9 cellular contexts compared by ENCODE assay signal in genomic region chr15:67033521-67033920, GRCh38. TPM values are rescaled to one million over a fixed set of nuclear protein-coding genes. Genes with fewer than 3 reads are reported as not detected.
DNase-seq lines count a peak whose midpoint lies in the region; TF ChIP-seq lines count a peak whose summit lies in the region.
"Had no signal": no experiment of that assay in that cellular context is flagged by ENCODE, and none has a peak within 500 bp of the region (broad histone marks: within the 10 kb centered on the region; RNA-seq: fewer than 3 reads in every experiment).

No MANE protein-coding gene starts in this region.

- peak; percentile 10 for DNase-seq in activated gamma-delta T cell treated with Interleukin-2 at 50 U/mL for 16 hours
- DNase-seq in activated gamma-delta T cell (lab: John Stamatoyannopoulos, UW) = no peak
- peak; percentile 67 for DNase-seq in coronary artery (ENCODE audit: low spot score)
- no peak for DNase-seq in mesothelial cell of epicardium (ENCODE audit: low spot score in 2 of 2, unreplicated experiment in 2 of 2)
- DNase-seq in tibial artery = no peak
- no peak for DNase-seq in NCI-H187 treated with DMSO at 0.1 percent for 48 hours (lab: John Stamatoyannopoulos, UW)
- DNase-seq in HUDEP-2 (lab: John Stamatoyannopoulos, UW; ENCODE audit: unreplicated experiment in 76 of 76) = no peak
- no peak for DNase-seq in GM19238 (ENCODE audit: insufficient read length, low spot score)
- DNase-seq: PC-9 had no signal

- no peaks in the 10 kb centered on the region for H3K36me3 Mint-ChIP-seq in mesothelial cell of epicardium

- no peaks in the 10 kb centered on the region for H3K36me3 ChIP-seq in tibial artery

- no peaks in the 10 kb centered on the region for H3K9me3 Mint-ChIP-seq in mesothelial cell of epicardium

- H3K27ac Mint-ChIP-seq in mesothelial cell of epicardium = peak overlapping the region; percentile 40

- no peaks in the 10 kb centered on the region for H3K9me3 ChIP-seq in tibial artery

- intact Hi-C loops in tibial artery (cut with DNase I; ENCODE audit: low total_unique reads) = no loop called here

- H3K4me3 ChIP-seq in coronary artery (peak overlapping the region; percentile 73), tibial artery (peak overlapping the region; percentile 15 to 40)
- H3K4me3 ChIP-seq: PC-9 had no signal

- peaks cover 13% of the 10 kb centered on the region for H3K27me3 Mint-ChIP-seq in mesothelial cell of epicardium (ENCODE audit: low read depth)

- H3K4me1 ChIP-seq in tibial artery = peaks cover 0 to 13% (median 10%) of the 10 kb centered on the region in 4 donors

- no peak overlapping the region for H3K27ac ChIP-seq in coronary artery
- H3K27ac ChIP-seq in tibial artery = no peak overlapping the region
- H3K27ac ChIP-seq: PC-9 had no signal

- H3K4me1 Mint-ChIP-seq in mesothelial cell of epicardium = peaks cover 30% of the 10 kb centered on the region

- no peaks in the 10 kb centered on the region for H3K27me3 ChIP-seq in tibial artery

- no peak for TF ChIP-seq CTCF in coronary artery (IDR thresholded peaks at IDR 0.05)
- TF ChIP-seq CTCF in mesothelial cell of epicardium (IDR thresholded peaks at IDR 0.05; ENCODE audit: unreplicated experiment) = no peak
- no peak for TF ChIP-seq CTCF in tibial artery (IDR thresholded peaks at IDR 0.05)

- peak overlapping the region; percentile 59 for H3K4me3 Mint-ChIP-seq in mesothelial cell of epicardium

RNA-seq across cellular contexts. Expression of gene SMAD3, which starts 31.9 kb away (rescaled TPM):
- total RNA-seq in mesothelial cell of epicardium = 89.9 to 96.2 TPM (median 90.7 TPM) in 3 replicates

Comparison
In these comparisons a context has a peak if more than half of its experiments do, and no peak if none do; other contexts are left out.
1. DNase-seq: peak in activated gamma-delta T cell treated with Interleukin-2 at 50 U/mL for 16 hours (single experiment) and coronary artery (single experiment); none in activated gamma-delta T cell (single experiment), mesothelial cell of epicardium (0 of 2), tibial artery (0 of 2), NCI-H187 treated with DMSO at 0.1 percent for 48 hours (single experiment), HUDEP-2 (0 of 76) and GM19238 (single experiment).